Comparison of ENCODE assay signal across 13 cellular contexts in the genomic region with DNA sequence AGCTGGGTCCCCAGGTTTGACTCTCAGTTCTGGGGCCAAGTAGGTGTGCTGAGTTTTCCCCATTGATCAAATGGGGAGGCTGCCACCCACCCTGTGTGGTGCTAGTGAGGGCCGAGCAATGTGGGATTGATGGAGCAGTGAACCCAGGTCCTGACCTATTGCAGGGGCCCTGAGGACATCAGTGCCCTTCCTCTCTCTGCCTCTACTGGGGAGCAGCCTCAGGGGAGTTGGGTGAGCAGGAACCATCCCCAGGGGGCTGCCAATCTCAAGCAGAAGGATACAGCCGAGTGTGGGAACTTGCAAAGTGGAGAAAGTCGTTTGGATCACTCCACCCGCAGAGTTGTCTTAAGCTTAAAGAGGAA. TPM values are rescaled to one million over a fixed set of nuclear protein-coding genes. Genes with fewer than 3 reads are reported as not detected.
A peak's percentile ranks its signal among the peaks of the same experiment; 100 is the strongest.
DNase-seq lines count a peak whose midpoint lies in the region; TF ChIP-seq lines count a peak whose summit lies in the region.
"Had no signal": no experiment of that assay in that cellular context is flagged by ENCODE, and none has a peak within 500 bp of the region (broad histone marks: within the 10 kb centered on the region; RNA-seq: fewer than 3 reads in every experiment).

No MANE protein-coding gene starts in this region.

- peak overlapping the region; percentile 72 to 98 (median 84) for H3K4me2 ChIP-seq in BLaER1 treated with 17β-estradiol and CSF1 and Interleukin-3, amounts not matched to agents 10 nM and 100 nM
- no peak overlapping the region for H3K4me2 ChIP-seq in mesenchymal stem cell (ENCODE audit: low read length, poor library complexity, severe bottlenecking)

- no peak overlapping the region for H3K18ac ChIP-seq in mesenchymal stem cell (ENCODE audit: low read depth in 1 of 2, low read length in 2 of 2)

- no peak overlapping the region for H2AK5ac ChIP-seq in mesenchymal stem cell (ENCODE audit: low read length, severe bottlenecking)

- no peaks in the 10 kb centered on the region for H4K20me1 ChIP-seq in BLaER1 treated with 17β-estradiol and CSF1 and Interleukin-3, amounts not matched to agents 10 nM and 100 nM

- no peak overlapping the region for H3K4ac ChIP-seq in mesenchymal stem cell (ENCODE audit: low read depth in 1 of 2, low read length in 2 of 2)

- H3K36me3 ChIP-seq in BLaER1 treated with 17β-estradiol and CSF1 and Interleukin-3, amounts not matched to agents 10 nM and 100 nM, result no peaks in the 10 kb centered on the region
- H3K36me3 ChIP-seq in ascending aorta, result peaks cover 24 to 31% of the 10 kb centered on the region in 2 donors
- H3K36me3 ChIP-seq in mesenchymal stem cell (ENCODE audit: control insufficient read depth in 1 of 2, insufficient read depth in 2 of 2, low read depth in 1 of 2, low read length in 2 of 2), result no peaks in the 10 kb centered on the region
- no peaks in the 10 kb centered on the region for H3K36me3 ChIP-seq in skeletal muscle tissue (ENCODE audit: control insufficient read depth in 3 of 3, insufficient read depth in 3 of 3, low read length in 3 of 3)

- H3K79me1 ChIP-seq in mesenchymal stem cell (replicated peaks; ENCODE audit: low read length, poor library complexity, severe bottlenecking), result no peaks in the 10 kb centered on the region

- no peak overlapping the region for H2BK15ac ChIP-seq in mesenchymal stem cell (ENCODE audit: low read depth, poor library complexity, severe bottlenecking)

- no peak overlapping the region for H2BK12ac ChIP-seq in mesenchymal stem cell (ENCODE audit: low read length in 2 of 2)

- DNase-seq in ascending aorta (ENCODE audit: low spot score in 2 of 2), result no peak
- DNase-seq in mesenchymal stem cell, result no peak
- no peak for DNase-seq in RPMI8226
- DNase-seq in NCI-H1930 (lab: John Stamatoyannopoulos, UW), result no peak
- DNase-seq in activated CD4-positive, CD25-positive, alpha-beta regulatory T cell (lab: John Stamatoyannopoulos, UW), result no peak
- DNase-seq in stimulated activated naive CD4-positive, alpha-beta T cell treated with Interleukin-2 at 50 U/mL for 16 hours (lab: John Stamatoyannopoulos, UW), result no peak
- DNase-seq: activated naive CD4-positive, alpha-beta T cell treated with anti-CD3 and anti-CD28 coated beads, Interleukin-2, amount 10 ng/mL, durations not matched to agents 7 days and 5 days; activated T-cell treated with anti-CD3 and anti-CD28 coated beads, Interleukin-2, amount 50 U/mL, for 24 hours; DND-41; stimulated activated naive B cell treated with anti-CD40 and anti-IgM and Interleukin-4, amounts not matched to agents 10 μg/mL and 1 μg/mL and 100 μg/mL, for 72 hours had no signal

- no peak overlapping the region for H3K23ac ChIP-seq in mesenchymal stem cell (ENCODE audit: low read length in 2 of 2)

- H4K8ac ChIP-seq in mesenchymal stem cell (ENCODE audit: low read length), result no peak overlapping the region

- peak overlapping the region in 7 of 11 experiments; percentile 6 to 71 (median 28); a peak in 9 of 22 replicates for H3K27ac ChIP-seq in BLaER1 treated with 17β-estradiol and CSF1 and Interleukin-3, amounts not matched to agents 10 nM and 100 nM
- H3K27ac ChIP-seq in ascending aorta, result peak overlapping the region; percentile 85 to 92
- H3K27ac ChIP-seq in mesenchymal stem cell (ENCODE audit: low read length, poor library complexity, severe bottlenecking), result no peak overlapping the region
- peak overlapping the region; percentile 31 for H3K27ac ChIP-seq in skeletal muscle tissue (ENCODE audit: low read depth, low read length)

- H2BK120ac ChIP-seq in mesenchymal stem cell (ENCODE audit: low read depth, low read length), result no peak overlapping the region

- H4K91ac ChIP-seq in mesenchymal stem cell (ENCODE audit: low read length), result no peak overlapping the region

- intact Hi-C loops in ascending aorta (cut with DNase I), result no loop called here

- peak overlapping the region in 2 of 10 experiments; percentile 36 to 48; a peak in 2 of 20 replicates for H3K4me3 ChIP-seq in BLaER1 treated with 17β-estradiol and CSF1 and Interleukin-3, amounts not matched to agents 10 nM and 100 nM
- peak overlapping the region in 1 of 2 donors; percentile 40 for H3K4me3 ChIP-seq in ascending aorta
- no peak overlapping the region for H3K4me3 ChIP-seq in mesenchymal stem cell (ENCODE audit: insufficient read depth in 1 of 2, low read depth in 1 of 2, low read length in 2 of 2)
- no peak overlapping the region for H3K4me3 ChIP-seq in skeletal muscle tissue (ENCODE audit: low read length in 3 of 3)
- H3K4me3 ChIP-seq: dorsolateral prefrontal cortex had no signal

- H3K27me3 ChIP-seq in BLaER1 treated with 17β-estradiol and CSF1 and Interleukin-3, amounts not matched to agents 10 nM and 100 nM, result peaks cover 0 to 34% (median 0%) of the 10 kb centered on the region in 11 experiments; a peak in 5 of 22 replicates
- H3K27me3 ChIP-seq in ascending aorta (no peaks in the 10 kb centered on the region), mesenchymal stem cell (ENCODE audit: control insufficient read depth in 1 of 2, insufficient read depth in 1 of 2, low read length in 2 of 2) (peaks cover 44 to 45% of the 10 kb centered on the region in 2 experiments), skeletal muscle tissue (ENCODE audit: control insufficient read depth in 3 of 3, insufficient read depth in 3 of 3, low read length in 3 of 3) (peaks cover 0 to 9% (median 0%) of the 10 kb centered on the region in 3 donors)

- peaks cover 40 to 86% (median 76%) of the 10 kb centered on the region in 10 experiments for H3K4me1 ChIP-seq in BLaER1 treated with 17β-estradiol and CSF1 and Interleukin-3, amounts not matched to agents 10 nM and 100 nM
- H3K4me1 ChIP-seq in ascending aorta, result peaks cover 44 to 68% of the 10 kb centered on the region in 2 donors
- H3K4me1 ChIP-seq in mesenchymal stem cell (ENCODE audit: control insufficient read depth, insufficient read depth, low read depth, low read length), result peaks cover 13% of the 10 kb centered on the region
- H3K4me1 ChIP-seq in skeletal muscle tissue (ENCODE audit: control insufficient read depth in 3 of 3, insufficient read depth in 3 of 3, low read length in 3 of 3), result peaks cover 0 to 14% (median 13%) of the 10 kb centered on the region in 3 donors

- TF ChIP-seq CTCF in ascending aorta (IDR thresholded peaks at IDR 0.05), result no peak

- H3K9me3 ChIP-seq in BLaER1 treated with 17β-estradiol and CSF1 and Interleukin-3, amounts not matched to agents 10 nM and 100 nM (replicated peaks in 1 of 11), result peaks cover 20 to 30% (median 21%) of the 10 kb centered on the region in 11 experiments
- H3K9me3 ChIP-seq in ascending aorta (peaks cover 7 to 9% of the 10 kb centered on the region in 2 donors), mesenchymal stem cell (ENCODE audit: control insufficient read depth, low read length) (peaks cover 19% of the 10 kb centered on the region), skeletal muscle tissue (ENCODE audit: control insufficient read depth in 3 of 3, low read length in 3 of 3) (peaks cover 0 to 2% (median 0%) of the 10 kb centered on the region in 3 donors)

- H2AFZ ChIP-seq in mesenchymal stem cell (ENCODE audit: low read depth, low read length), result no peak overlapping the region

- H3K14ac ChIP-seq in mesenchymal stem cell (ENCODE audit: low read length in 2 of 2), result no peak overlapping the region

- WGBS in mesenchymal stem cell, result 23% methylated on average over 4 of the region's 4 CpGs

- peak overlapping the region in 5 of 11 experiments; percentile 17 to 64 (median 45); a peak in 7 of 22 replicates for H3K9ac ChIP-seq in BLaER1 treated with 17β-estradiol and CSF1 and Interleukin-3, amounts not matched to agents 10 nM and 100 nM
- H3K9ac ChIP-seq in mesenchymal stem cell (ENCODE audit: low read length) (peak overlapping the region; percentile 51), skeletal muscle tissue (ENCODE audit: low read depth in 1 of 3, low read length in 3 of 3) (peak overlapping the region in 1 of 3 donors; percentile 69)

- H2BK5ac ChIP-seq in mesenchymal stem cell (ENCODE audit: low read depth, low read length, poor library complexity, severe bottlenecking), result no peak overlapping the region

RNA-seq across cellular contexts. Expression of gene MYH11, which starts 45.4 kb away (rescaled TPM):
- total RNA-seq in ascending aorta, result 694 TPM
- 0.01 TPM for polyA plus RNA-seq in mesenchymal stem cell (2013, experiment 1 of 2)
- polyA plus RNA-seq in mesenchymal stem cell (2013, experiment 2 of 2), result 0.01 TPM
- 23.0 TPM for total RNA-seq in skeletal muscle tissue

Comparison
In these comparisons a context has a peak if more than half of its experiments do, and no peak if none do; other contexts are left out.
1. RNA of gene MYH11, which starts 45.4 kb away (total RNA-seq): 694 TPM in ascending aorta (single experiment); 23.0 TPM in skeletal muscle tissue (single experiment); every median in the first group is over 10 times any median in the second.